In genomic region chr6:16769131-16769985, GRCh38 we compare ENCODE assay signal across 8 cellular contexts. TPM values are rescaled to one million over a fixed set of nuclear protein-coding genes. Genes with fewer than 3 reads are reported as not detected.
DNase-seq lines count a peak whose midpoint lies in the region; ATAC-seq, FAIRE-seq and TF ChIP-seq lines count a peak whose summit lies in the region.

No MANE protein-coding gene starts in this region.

- intact Hi-C loops in GM12878 (cut with micrococcal nuclease; ENCODE audit: unreplicated experiment): loop anchor here (10.0 kb wide), 1 partner anchor 465 kb away; no protein-coding TSS in a partner anchor

- H3K36me3 ChIP-seq in BLaER1 (no peaks in the 10 kb centered on the region), GM12878 (ENCODE audit: control insufficient read depth in 2 of 2, insufficient read depth in 2 of 2, low read length in 1 of 2) (no peaks in the 10 kb centered on the region), lung (ENCODE audit: control insufficient read depth in 2 of 2, insufficient read depth in 2 of 2, low read length in 2 of 2) (no peaks in the 10 kb centered on the region)

- no peak for TF ChIP-seq RAD21 in GM12878 (IDR thresholded peaks at IDR 0.05; ENCODE audit: insufficient read depth, low read depth, low read length)

- H3K27ac ChIP-seq in BLaER1 (no peak overlapping the region), GM12878 (ENCODE audit: control insufficient read depth, insufficient read depth) (no peak overlapping the region), lung (ENCODE audit: low read depth in 1 of 2, low read length in 1 of 2) (peak overlapping the region in 1 of 2 donors; percentile 48)

- no peaks in the 10 kb centered on the region for H3K9me3 ChIP-seq in BLaER1
- no peaks in the 10 kb centered on the region for H3K9me3 ChIP-seq in GM12878 (replicated peaks; ENCODE audit: control insufficient read depth, insufficient read depth, low read length)
- H3K9me3 ChIP-seq in lung (ENCODE audit: control insufficient read depth in 2 of 2, insufficient read depth in 1 of 2, low read length in 1 of 2): no peaks in the 10 kb centered on the region

- TF ChIP-seq CTCF in GM12878 (IDR thresholded peaks at IDR 0.05 in 2 of 3, conservative IDR thresholded peaks at IDR 0.05 in 1 of 3; ENCODE audit: control insufficient read depth in 2 of 3, extremely low read depth in 1 of 3, insufficient read depth in 1 of 3, low read depth in 3 of 3, low read length in 3 of 3) (no peak), lung (IDR thresholded peaks at IDR 0.05; ENCODE audit: control extremely low read depth, extremely low read depth) (no peak)

- FAIRE-seq in GM12878 (lab: Jason Lieb, UNC): no peak

- SMC1A ChIA-PET in GM12878 (lab: Charles Lee; ENCODE audit: uncharacterized antibody, unreplicated experiment): interaction anchor here (0.6 to 2.5 kb wide), 16 partner anchors 11 to 483 kb away, joined by 3 to 12 read pairs (median 4); no protein-coding TSS in a partner anchor

- 11% methylated on average over 8 of the region's 8 CpGs for WGBS in GM12878 (ENCODE audit: insufficient coverage, insufficient replicate concordance, low lambda C conversion rate, missing lambda C conversion rate)
- WGBS in lung, 2 donors: 16 to 20% methylated on average over 8 of the region's 8 CpGs

- no peak overlapping the region for H3K9ac ChIP-seq in BLaER1
- H3K9ac ChIP-seq in GM12878 (ENCODE audit: control insufficient read depth, insufficient read depth, low read length): no peak overlapping the region

- ATAC-seq in HG03342 (IDR thresholded peaks at IDR 0.05; ENCODE audit: unreplicated experiment): peak; percentile 53
- ATAC-seq in GM12878: peak; percentile 57
- peak; percentile 88 for ATAC-seq in lung (ENCODE audit: insufficient read depth, low FRiP score)
- no peak for ATAC-seq in HG03439 (IDR thresholded peaks at IDR 0.05; ENCODE audit: unreplicated experiment)

- POLR2A ChIA-PET in GM12878 (lab: Charles Lee): interaction anchor here (0.6 kb wide), 1 partner anchor 1549 kb away, joined by 5 read pairs; no protein-coding TSS in a partner anchor

- no peak overlapping the region; the same call in 1 of the 2 replicates for H2AFZ ChIP-seq in GM12878 (ENCODE audit: control insufficient read depth, low read depth, low read length)

- H3K79me2 ChIP-seq in GM12878 (ENCODE audit: control insufficient read depth, insufficient read depth, low read length): no peaks in the 10 kb centered on the region

- TF ChIP-seq POLR2A in GM12878 (IDR thresholded peaks at IDR 0.05; ENCODE audit: low read depth, low read length): no peak

- CTCF ChIA-PET in GM12878 (lab: Yijun Ruan, JAX): interaction anchor here (0.7 to 9.1 kb wide), 13 partner anchors 78 to 483 kb away, joined by 3 to 174 read pairs (median 4); no protein-coding TSS in a partner anchor

- TF ChIP-seq EP300 in GM12878 (IDR thresholded peaks at IDR 0.05; ENCODE audit: borderline replicate concordance in 1 of 2, control insufficient read depth in 1 of 2, low read depth in 2 of 2, low read length in 2 of 2): no peak

- DNase-seq in T-helper 22 cell (ENCODE audit: low read depth) (peak; percentile 64), GM12878 (ENCODE audit: low read depth, low spot score) (no peak), lung (ENCODE audit: low spot score) (peak; percentile 77), NCI-H526 treated with DMSO at 0.1 percent for 48 hours (lab: John Stamatoyannopoulos, UW) (no peak)
- DNase-seq in stimulated activated CD8-positive, alpha-beta memory T cell treated with anti-CD3 and anti-CD28 coated beads, Interleukin-7, amount 100 ng/mL, for 4 hours (ENCODE audit: low read depth in 2 of 2): peak; percentile 54 to 65

- BruUV-seq in GM12878 (replicated peaks; lab: Mats Ljungman, UMichigan): no TSS peak

- in situ Hi-C loops in GM12878 (cut with MboI): loop anchor here (5.0 to 10.0 kb wide), 2 partner anchors 355 to 432 kb away; no protein-coding TSS in a partner anchor

- H3K4me1 ChIP-seq in BLaER1 (peaks cover 21% of the 10 kb centered on the region), GM12878 (ENCODE audit: control insufficient read depth, insufficient read depth, low read length) (no peaks in the 10 kb centered on the region; the same call in 1 of the 2 replicates), lung (ENCODE audit: control insufficient read depth in 2 of 2, insufficient read depth in 2 of 2, low read length in 2 of 2) (peaks cover 4 to 12% of the 10 kb centered on the region in 2 donors)

- no peak overlapping the region for H3K4me3 ChIP-seq in BLaER1
- no peak overlapping the region for H3K4me3 ChIP-seq in GM12878
- no peak overlapping the region for H3K4me3 ChIP-seq in lung

- H3K27me3 ChIP-seq in BLaER1 (no peaks in the 10 kb centered on the region), GM12878 (replicated peaks in 1 of 2; ENCODE audit: control insufficient read depth in 2 of 2, insufficient read depth in 2 of 2, low read length in 1 of 2) (no peaks in the 10 kb centered on the region), lung (ENCODE audit: control insufficient read depth, insufficient read depth) (no peaks in the 10 kb centered on the region)

- H3K4me2 ChIP-seq in BLaER1: peak overlapping the region; percentile 39
- H3K4me2 ChIP-seq in GM12878 (ENCODE audit: control insufficient read depth, insufficient read depth): no peak overlapping the region

- RAD21 ChIA-PET in GM12878 (lab: Charles Lee; ENCODE audit: unreplicated experiment): interaction anchor here (1.1 to 2.1 kb wide), 4 partner anchors 193 to 484 kb away, joined by 4 to 5 read pairs (median 4); no protein-coding TSS in a partner anchor

- H4K20me1 ChIP-seq in BLaER1: no peaks in the 10 kb centered on the region
- no peaks in the 10 kb centered on the region for H4K20me1 ChIP-seq in GM12878 (ENCODE audit: control insufficient read depth, insufficient read depth)

TF ChIP-seq in GM12878, 131 proteins besides CTCF, POLR2A, EP300 and RAD21 (continues in another document):
- TF ChIP-seq RUNX3 (IDR thresholded peaks at IDR 0.05; ENCODE audit: low read length) (no peak), SMAD1 (IDR thresholded peaks at IDR 0.05; ENCODE audit: low read depth, partially characterized antibody) (no peak), CHD4 (IDR thresholded peaks at IDR 0.05) (no peak), TCF12 (IDR thresholded peaks at IDR 0.05; ENCODE audit: low read depth, low read length) (no peak), REST (IDR thresholded peaks at IDR 0.05; ENCODE audit: low read depth, low read length) (no peak), KAT2A (conservative IDR thresholded peaks at IDR 0.05; ENCODE audit: control insufficient read depth, low read depth, low read length) (no peak)

RNA-seq across cellular contexts. Expression of gene ATXN1, which starts 8.1 kb away (rescaled TPM):
- 540 and 542 TPM in 2 replicates for total RNA-seq in GM12878 (2013; cell fraction: nucleolus; rRNA removed)
- total RNA-seq in GM12878 (2014; rRNA removed) (36.5 and 38.5 TPM in 2 replicates), GM12878 (2014; rRNA removed; fragmentation: Illumina TruSeq; extraction: Trizol) (22.8 and 23.3 TPM in 2 replicates), GM12878 (2021) (46.3 and 51.2 TPM in 2 replicates), lung (100 to 1,000 TPM in 1 of 2 donors, 10 to 100 TPM in 1; 58.2 to 108 TPM)
- 16.7 TPM for polyA plus RNA-seq in GM12878 (2011; ENCODE audit: low read depth)
- polyA plus RNA-seq in GM12878 (2011; rRNA removed) (50.7 and 55.4 TPM in 2 replicates), GM12878 (2014; fragmentation: Illumina TruSeq; extraction: Trizol) (15.6 and 20.6 TPM in 2 replicates), GM12878 (2014; fragmentation: Nextera tagmentation; extraction: Ambion mirVana) (10 to 100 TPM; 12.2 to 13.7 TPM), GM12878 (2014; rRNA removed) (18.2 and 20.4 TPM in 2 replicates), GM12878 (2016; fragmentation: Nextera tagmentation; extraction: Ambion mirVana) (10 to 100 TPM; 17.9 to 23.7 TPM), lung (10 to 100 TPM in 1 of 2 donors, 1 to 10 TPM in 1; 9.7 to 11.6 TPM)
- 40.5 and 61.2 TPM in 2 replicates for polyA plus RNA-seq in GM12878 (2011; cell fraction: cytosol; rRNA removed)
- polyA plus RNA-seq in GM12878 (2011; cell fraction: nucleus; rRNA removed): 98.3 and 141 TPM in 2 replicates
- 14.8 and 21.3 TPM in 2 replicates for polyA plus RNA-seq in GM12878 (2012)
- polyA minus RNA-seq in GM12878 (2011; rRNA and poly(A)+ RNA removed): 125 and 130 TPM in 2 replicates
- polyA minus RNA-seq in GM12878 (2011; cell fraction: cytosol; rRNA and poly(A)+ RNA removed): 52.1 and 57.6 TPM in 2 replicates
- 137 and 248 TPM in 2 replicates for polyA minus RNA-seq in GM12878 (2011; cell fraction: nucleus; rRNA and poly(A)+ RNA removed)

Comparison
In these comparisons a context has a peak if more than half of its experiments do, and no peak if none do; other contexts are left out.
1. DNase-seq: peak in T-helper 22 cell (single experiment), lung (single experiment) and stimulated activated CD8-positive, alpha-beta memory T cell treated with anti-CD3 and anti-CD28 coated beads, Interleukin-7, amount 100 ng/mL, for 4 hours (2 of 2); none in GM12878 (single experiment) and NCI-H526 treated with DMSO at 0.1 percent for 48 hours (single experiment).